8 cellular contexts compared by ENCODE assay signal in genomic region chr7:27697861-27698430, GRCh38. TPM values are rescaled to one million over a fixed set of nuclear protein-coding genes. Genes with fewer than 3 reads are reported as not detected.
DNase-seq lines count a peak whose midpoint lies in the region; ATAC-seq, FAIRE-seq and TF ChIP-seq lines count a peak whose summit lies in the region.

No MANE protein-coding gene starts in this region.

- peaks cover 5% of the 10 kb centered on the region for H3K36me3 Mint-ChIP-seq in Calu3 (ENCODE audit: insufficient read depth, unreplicated experiment)
- H3K36me3 Mint-ChIP-seq in activated T-helper 17 cell treated with anti-CD3 and anti-CD28 coated beads, Interleukin-2, amount 50 U/mL, for 72 hours (ENCODE audit: low read depth): no peaks in the 10 kb centered on the region

- H3K27me3 Mint-ChIP-seq in Calu3 (ENCODE audit: unreplicated experiment): no peaks in the 10 kb centered on the region
- H3K27me3 Mint-ChIP-seq in activated T-helper 17 cell treated with anti-CD3 and anti-CD28 coated beads, Interleukin-2, amount 50 U/mL, for 72 hours: peaks cover 18% of the 10 kb centered on the region

- DNase-seq in Calu3: peak; percentile 81
- peak; percentile 15 for DNase-seq in HPDE6-E6E7 (ENCODE audit: extremely low spot score)
- peak in 1 of 6 donors; percentile 28 for DNase-seq in pancreas
- no peak for DNase-seq in occipital lobe (lab: John Stamatoyannopoulos, UW)
- DNase-seq in activated CD4-positive, alpha-beta T cell treated with anti-CD3 and anti-CD28 coated beads for 4 hours: no peak

- intact Hi-C loops in Calu3 (cut with micrococcal nuclease; ENCODE audit: unreplicated experiment): loop anchor here (2.0 kb wide), 1 partner anchor 77 kb away; no protein-coding TSS in a partner anchor
- intact Hi-C loops in pancreas (cut with DNase I): no loop called here

- H3K27ac Mint-ChIP-seq in Calu3 (ENCODE audit: unreplicated experiment): peak overlapping the region; percentile 96
- peak overlapping the region; percentile 8 for H3K27ac Mint-ChIP-seq in activated T-helper 17 cell treated with anti-CD3 and anti-CD28 coated beads, Interleukin-2, amount 50 U/mL, for 72 hours

- no peak overlapping the region for H3K4me3 Mint-ChIP-seq in Calu3 (ENCODE audit: low read depth, unreplicated experiment)
- peak overlapping the region; percentile 1 for H3K4me3 Mint-ChIP-seq in activated T-helper 17 cell treated with anti-CD3 and anti-CD28 coated beads, Interleukin-2, amount 50 U/mL, for 72 hours

- BruUV-seq in Calu3 (replicated peaks; lab: Mats Ljungman, UMichigan): no TSS peak

- no peak for FAIRE-seq in pancreas (lab: Jason Lieb, UNC)

- H3K4me3 ChIP-seq in pancreas: no peak overlapping the region

- peaks cover 39% of the 10 kb centered on the region for H3K4me1 Mint-ChIP-seq in Calu3 (ENCODE audit: low read depth, unreplicated experiment)
- no peaks in the 10 kb centered on the region for H3K4me1 Mint-ChIP-seq in activated T-helper 17 cell treated with anti-CD3 and anti-CD28 coated beads, Interleukin-2, amount 50 U/mL, for 72 hours

- no peaks in the 10 kb centered on the region for H3K36me3 ChIP-seq in pancreas

- no peaks in the 10 kb centered on the region for H3K27me3 ChIP-seq in pancreas

- no peaks in the 10 kb centered on the region for H3K9me3 ChIP-seq in pancreas

- peak overlapping the region in 1 of 4 donors; percentile 24 for H3K27ac ChIP-seq in pancreas

- ATAC-seq in GM21360 (IDR thresholded peaks at IDR 0.05; ENCODE audit: unreplicated experiment) (peak; percentile 88), pancreas (peak in 3 of 4 donors; percentile 50 to 84 (median 80)), HG03159 (IDR thresholded peaks at IDR 0.05; ENCODE audit: unreplicated experiment) (no peak)
- ATAC-seq in activated T-helper 17 cell treated with anti-CD3 and anti-CD28 coated beads, Interleukin-2, amount 50 U/mL, for 72 hours (replicated peaks): peak; percentile 95

- H3K4me1 ChIP-seq in pancreas: no peaks in the 10 kb centered on the region

- WGBS in pancreas, 2 donors: 83 to 92% methylated on average over 3 of the region's 3 CpGs

- H3K9me3 Mint-ChIP-seq in Calu3 (ENCODE audit: low read depth, unreplicated experiment): no peaks in the 10 kb centered on the region
- H3K9me3 Mint-ChIP-seq in activated T-helper 17 cell treated with anti-CD3 and anti-CD28 coated beads, Interleukin-2, amount 50 U/mL, for 72 hours: no peaks in the 10 kb centered on the region

- CTCF ChIA-PET in Calu3 (lab: Charles Lee): interaction anchor here (0.7 to 1.9 kb wide), 13 partner anchors 8 to 502 kb away, joined by 3 to 10 read pairs (median 4); partner anchors contain the start of genes HOXA13 and TAX1BP1

- TF ChIP-seq CTCF in Calu3 (IDR thresholded peaks at IDR 0.05; ENCODE audit: unreplicated experiment) (no peak), pancreas (IDR thresholded peaks at IDR 0.05) (no peak)

RNA-seq across cellular contexts. Expression of gene HIBADH, which starts 35.3 kb away (rescaled TPM):
- 74.6 and 75.9 TPM in 2 replicates for total RNA-seq in Calu3 (2022)
- 10 to 100 TPM; 12.0 to 12.1 TPM for total RNA-seq in activated T-helper 17 cell treated with anti-CD3 and anti-CD28 coated beads, Interleukin-2, amount 50 U/mL, for 72 hours
- 10 to 100 TPM; 10.2 to 19.3 (median 14.2) TPM for total RNA-seq in pancreas
- 10 to 100 TPM; 10.8 to 23.3 TPM for polyA plus RNA-seq in pancreas
- 14.7 TPM for total RNA-seq in occipital lobe

RNA-seq across cellular contexts. Expression of gene TAX1BP1, which starts 42.0 kb away (rescaled TPM):
- total RNA-seq in Calu3 (2022): 190 TPM in 2 replicates
- total RNA-seq in activated T-helper 17 cell treated with anti-CD3 and anti-CD28 coated beads, Interleukin-2, amount 50 U/mL, for 72 hours: 100 to 1,000 TPM; 100 to 151 TPM
- 10 to 100 TPM; 43.3 to 64.6 (median 49.1) TPM for total RNA-seq in pancreas
- 10 to 100 TPM; 28.3 to 41.5 TPM for polyA plus RNA-seq in pancreas
- 81.1 TPM for total RNA-seq in occipital lobe

Comparison
In these comparisons a context has a peak if more than half of its experiments do, and no peak if none do; other contexts are left out.
1. DNase-seq: peak in Calu3 (single experiment) and HPDE6-E6E7 (single experiment); none in occipital lobe (single experiment) and activated CD4-positive, alpha-beta T cell treated with anti-CD3 and anti-CD28 coated beads for 4 hours (0 of 2).